Comparison of ENCODE assay signal across 18 cellular contexts in genomic region chr14:72598328-72598727, GRCh38.
A peak's percentile ranks its signal among the peaks of the same experiment; 100 is the strongest.
DNase-seq lines count a peak whose midpoint lies in the region; ATAC-seq, FAIRE-seq and TF ChIP-seq lines count a peak whose summit lies in the region.
"Had no signal": no experiment of that assay in that cellular context is flagged by ENCODE, and none has a peak within 500 bp of the region (broad histone marks: within the 10 kb centered on the region; RNA-seq: fewer than 3 reads in every experiment).

No MANE protein-coding gene starts in this region.

- intact Hi-C loops in K562 (cut with micrococcal nuclease): no loop called here
- intact Hi-C loops in sigmoid colon (cut with DNase I): no loop called here

- H3K4me1 Mint-ChIP-seq in endodermal cell: peaks cover 19% of the 10 kb centered on the region

- no peak for TF ChIP-seq RAD21 in K562 (CRISPR knock-in tag; conservative IDR thresholded peaks at IDR 0.05 in 1 of 2, IDR thresholded peaks at IDR 0.05 in 1 of 2)

- DNase-seq in DND-41 (peak; percentile 9), K562 (ENCODE audit: extremely low read depth in 1 of 4, low spot score in 3 of 4) (peak in 1 of 4 experiments; percentile 10), sigmoid colon (no peak), NCI-H1694 (lab: John Stamatoyannopoulos, UW) (no peak), endodermal cell (no peak)
- DNase-seq: activated CD4-positive, alpha-beta T cell treated with anti-CD3 and anti-CD28 coated beads, Interleukin-2, amount 10 ng/mL, durations not matched to agents 24 days and 14 days; activated CD8-positive, alpha-beta memory T cell treated with anti-CD3 and anti-CD28 coated beads, Interleukin-2, amount 50 U/mL, for 48 hours; amniotic stem cell; CD4-positive, CD25-positive, alpha-beta regulatory T cell; DMS53; dorsolateral prefrontal cortex; GM23248; NCI-H146; NCI-H446 treated with DMSO at 0.1 percent for 48 hours had no signal

- no peak for ATAC-seq in DND-41 (ENCODE audit: insufficient read depth, low read depth)
- peak; percentile 45 for ATAC-seq in GM19023 (IDR thresholded peaks at IDR 0.05; ENCODE audit: unreplicated experiment)
- peak; percentile 69 for ATAC-seq in HG03045 (IDR thresholded peaks at IDR 0.05; ENCODE audit: unreplicated experiment)
- 0 out of 3 replicates have a peak, but pooled peaks have one; percentile 22 for ATAC-seq in K562
- ATAC-seq in GM19395 (IDR thresholded peaks at IDR 0.05; ENCODE audit: unreplicated experiment): no peak
- ATAC-seq: left lobe of liver had no signal

- TF ChIP-seq EP300 in K562 (IDR thresholded peaks at IDR 0.05; ENCODE audit: low read length): no peak
- TF ChIP-seq EP300 in sigmoid colon (IDR thresholded peaks at IDR 0.05): no peak

- H3K9ac ChIP-seq in DND-41 (ENCODE audit: low read depth, low read length) (no peak overlapping the region), K562 (ENCODE audit: insufficient read depth in 1 of 2, low read depth in 2 of 2, low read length in 2 of 2) (no peak overlapping the region), endodermal cell (ENCODE audit: extremely low read depth, low read length, poor library complexity, severe bottlenecking) (no peak overlapping the region)
- H3K9ac ChIP-seq: GM23248 had no signal

- H3K4me3 ChIP-seq in DND-41 (ENCODE audit: low read depth in 1 of 2, low read length in 2 of 2) (no peak overlapping the region), K562 (no peak overlapping the region), sigmoid colon (no peak overlapping the region), endodermal cell (ENCODE audit: low read length) (no peak overlapping the region)
- H3K4me3 ChIP-seq: dorsolateral prefrontal cortex, GM23248 had no signal

- H3K27me3 ChIP-seq in DND-41 (ENCODE audit: insufficient read depth, low read length, poor library complexity) (peaks cover 59% of the 10 kb centered on the region), K562 (ENCODE audit: control insufficient read depth in 2 of 2, insufficient read depth in 2 of 2, low read length in 2 of 2) (peaks cover 5 to 20% of the 10 kb centered on the region in 2 experiments; a peak in 4 of 5 replicates), sigmoid colon (no peaks in the 10 kb centered on the region), endodermal cell (ENCODE audit: control insufficient read depth, insufficient read depth, low read length, poor library complexity, severe bottlenecking) (no peaks in the 10 kb centered on the region)
- H3K27me3 ChIP-seq: dorsolateral prefrontal cortex had no signal

- no peaks in the 10 kb centered on the region for H3K9me1 ChIP-seq in K562 (ENCODE audit: control insufficient read depth, insufficient read depth, low read length)

- FAIRE-seq in K562 (lab: Jason Lieb, UNC): no peak

- H3K9me3 ChIP-seq in DND-41 (ENCODE audit: insufficient read depth, low read length, severe bottlenecking) (no peaks in the 10 kb centered on the region), K562 (replicated peaks; ENCODE audit: control insufficient read depth, insufficient read depth, low read depth, low read length) (no peaks in the 10 kb centered on the region), sigmoid colon (no peaks in the 10 kb centered on the region), endodermal cell (ENCODE audit: control insufficient read depth, low read length) (no peaks in the 10 kb centered on the region)

- in situ Hi-C loops in K562 (cut with MboI): no loop called here

- H2AFZ ChIP-seq in DND-41 (ENCODE audit: low read depth, low read length) (no peak overlapping the region), K562 (ENCODE audit: low read depth, low read length) (no peak overlapping the region)
- H2AFZ ChIP-seq: GM23248 had no signal

- H3K79me2 ChIP-seq in DND-41 (ENCODE audit: insufficient read depth, low read length): no peaks in the 10 kb centered on the region
- H3K79me2 ChIP-seq in K562 (ENCODE audit: control insufficient read depth, insufficient read depth, low read length): no peaks in the 10 kb centered on the region

- no peak for TF ChIP-seq POLR2A in K562 (conservative IDR thresholded peaks at IDR 0.05)
- TF ChIP-seq POLR2A in sigmoid colon (IDR thresholded peaks at IDR 0.05): no peak

- H3K36me3 ChIP-seq in DND-41 (ENCODE audit: insufficient read depth, low read length): no peaks in the 10 kb centered on the region
- no peaks in the 10 kb centered on the region for H3K36me3 ChIP-seq in K562 (ENCODE audit: control insufficient read depth, insufficient read depth, low read length)
- no peaks in the 10 kb centered on the region for H3K36me3 ChIP-seq in sigmoid colon
- no peaks in the 10 kb centered on the region for H3K36me3 ChIP-seq in endodermal cell (ENCODE audit: control insufficient read depth, insufficient read depth, low read length)

- BruUV-seq in K562 (replicated peaks; lab: Mats Ljungman, UMichigan): no TSS peak

- H3K36me3 Mint-ChIP-seq in endodermal cell (ENCODE audit: low read depth): no peaks in the 10 kb centered on the region
- H3K36me3 Mint-ChIP-seq: CD4-positive, CD25-positive, alpha-beta regulatory T cell had no signal

- H3K4me1 ChIP-seq in DND-41 (ENCODE audit: insufficient read depth, low read length): peaks cover 18% of the 10 kb centered on the region
- H3K4me1 ChIP-seq in K562 (replicated peaks in 1 of 2; ENCODE audit: control insufficient read depth in 2 of 2, insufficient read depth in 2 of 2, low read length in 2 of 2): peaks cover 0 to 12% of the 10 kb centered on the region in 2 experiments; a peak in 4 of 5 replicates
- no peaks in the 10 kb centered on the region for H3K4me1 ChIP-seq in sigmoid colon
- no peaks in the 10 kb centered on the region for H3K4me1 ChIP-seq in endodermal cell (ENCODE audit: control insufficient read depth, insufficient read depth, low read length)

- WGBS in K562 (ENCODE audit: insufficient coverage, low coverage, missing lambda C conversion rate): 21% methylated on average over 5 of the region's 5 CpGs
- 87 to 91% methylated on average over 5 of the region's 5 CpGs for WGBS in sigmoid colon, 2 donors
- 88 to 100% methylated on average over 2 to 5 of the region's 5 CpGs for WGBS in endodermal cell (ENCODE audit: insufficient coverage in 1 of 2, insufficient read length in 1 of 2), 2 experiments

- no peak overlapping the region for H3K4me3 Mint-ChIP-seq in endodermal cell
- H3K4me3 Mint-ChIP-seq: activated CD4-positive, alpha-beta T cell treated with anti-CD3 and anti-CD28 coated beads, Interleukin-2, amount 10 ng/mL, durations not matched to agents 24 days and 14 days; CD4-positive, CD25-positive, alpha-beta regulatory T cell had no signal

- POLR2A ChIA-PET in K562 (lab: Yijun Ruan, JAX): interaction anchor here (0.6 to 1.2 kb wide), 2 partner anchors 10 to 35 kb away, joined by 3 read pairs; no protein-coding TSS in a partner anchor

- no peaks in the 10 kb centered on the region for H3K9me3 Mint-ChIP-seq in endodermal cell
- H3K9me3 Mint-ChIP-seq: activated CD4-positive, alpha-beta T cell treated with anti-CD3 and anti-CD28 coated beads, Interleukin-2, amount 10 ng/mL, durations not matched to agents 24 days and 14 days; CD4-positive, CD25-positive, alpha-beta regulatory T cell had no signal

- CTCF ChIA-PET in K562 (lab: Yijun Ruan, JAX; ENCODE audit: low intra/inter-chr PET ratio): no interaction called here

- H3K27ac ChIP-seq in DND-41 (ENCODE audit: low read length) (no peak overlapping the region), K562 (ENCODE audit: extremely low read depth, low read depth, low read length) (no peak overlapping the region), sigmoid colon (no peak overlapping the region), endodermal cell (ENCODE audit: low read depth, low read length) (no peak overlapping the region)
- H3K27ac ChIP-seq: GM23248 had no signal

- no peak for TF ChIP-seq CTCF in DND-41 (IDR thresholded peaks at IDR 0.05; ENCODE audit: borderline replicate concordance, extremely low read depth, low read length, poor library complexity, severe bottlenecking)
- TF ChIP-seq CTCF in K562 (IDR thresholded peaks at IDR 0.05 in 2 of 3, conservative IDR thresholded peaks at IDR 0.05 in 1 of 3; ENCODE audit: insufficient read depth in 2 of 3, low read depth in 1 of 3, low read length in 3 of 3): no peak
- TF ChIP-seq CTCF in sigmoid colon (IDR thresholded peaks at IDR 0.05): no peak
- no peak for TF ChIP-seq CTCF in endodermal cell (conservative IDR thresholded peaks at IDR 0.05)

- no peak overlapping the region for H3K4me2 ChIP-seq in DND-41 (ENCODE audit: insufficient read depth, low read length)
- H3K4me2 ChIP-seq in K562 (ENCODE audit: insufficient read depth, low read length): no peak overlapping the region

- H4K20me1 ChIP-seq in DND-41 (ENCODE audit: insufficient read depth, low read length): peaks cover 26% of the 10 kb centered on the region
- H4K20me1 ChIP-seq in K562 (replicated peaks; ENCODE audit: control insufficient read depth, insufficient read depth, low read length): no peaks in the 10 kb centered on the region; the same call in 1 of the 2 replicates

- no peaks in the 10 kb centered on the region for H3K27me3 Mint-ChIP-seq in endodermal cell (ENCODE audit: insufficient read depth)

- H3K27ac Mint-ChIP-seq in endodermal cell: no peak overlapping the region
- H3K27ac Mint-ChIP-seq: activated CD4-positive, alpha-beta T cell treated with anti-CD3 and anti-CD28 coated beads, Interleukin-2, amount 10 ng/mL, durations not matched to agents 24 days and 14 days had no signal

TF ChIP-seq in K562, 482 proteins besides CTCF, POLR2A, EP300 and RAD21 (continues in another document):
- TF ChIP-seq RBBP5 (IDR thresholded peaks at IDR 0.05; ENCODE audit: borderline replicate concordance, insufficient read depth, low read length, poor library complexity, severe bottlenecking) (no peak), TBP (optimal IDR thresholded peaks at IDR 0.05; ENCODE audit: low read depth, low read length) (peak; percentile 38)

Comparison
In these comparisons a context has a peak if more than half of its experiments do, and no peak if none do; other contexts are left out.
1. ATAC-seq: peak in GM19023 (single experiment), HG03045 (single experiment) and K562 (single experiment); none in DND-41 (single experiment) and GM19395 (single experiment).